2 cellular contexts compared by ENCODE assay signal in the genomic region with DNA sequence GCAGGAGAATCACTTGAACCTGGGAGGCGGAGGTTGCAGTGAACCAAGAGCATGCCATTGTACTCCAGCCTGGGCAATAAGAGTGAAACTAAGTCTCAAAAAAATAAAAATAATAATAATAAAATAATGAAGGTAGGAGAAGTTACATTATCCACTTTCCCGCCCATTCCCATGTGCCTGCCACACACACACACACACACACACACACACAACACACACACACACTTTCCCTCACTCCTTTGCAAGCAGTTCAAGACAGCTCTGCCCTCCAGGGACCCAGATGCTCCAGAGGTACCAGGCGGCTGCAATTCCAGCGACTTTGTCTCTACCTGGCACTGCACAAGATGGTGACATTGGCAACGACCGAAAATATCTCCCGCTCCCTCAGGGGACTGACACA.
TF ChIP-seq lines count a peak whose summit lies in the region.

No MANE protein-coding gene starts in this region.

TF ChIP-seq in IMR-90, 13 proteins besides CTCF, POLR2A, EP300 and RAD21:
- no peak for TF ChIP-seq MXI1 (IDR thresholded peaks at IDR 0.05; ENCODE audit: borderline replicate concordance, low read depth, low read length)
- no peak for TF ChIP-seq FOS (IDR thresholded peaks at IDR 0.05; ENCODE audit: low read depth, low read length)
- no peak for TF ChIP-seq CHD1 (IDR thresholded peaks at IDR 0.05; ENCODE audit: low read depth, low read length)
- TF ChIP-seq, protein P1, sequence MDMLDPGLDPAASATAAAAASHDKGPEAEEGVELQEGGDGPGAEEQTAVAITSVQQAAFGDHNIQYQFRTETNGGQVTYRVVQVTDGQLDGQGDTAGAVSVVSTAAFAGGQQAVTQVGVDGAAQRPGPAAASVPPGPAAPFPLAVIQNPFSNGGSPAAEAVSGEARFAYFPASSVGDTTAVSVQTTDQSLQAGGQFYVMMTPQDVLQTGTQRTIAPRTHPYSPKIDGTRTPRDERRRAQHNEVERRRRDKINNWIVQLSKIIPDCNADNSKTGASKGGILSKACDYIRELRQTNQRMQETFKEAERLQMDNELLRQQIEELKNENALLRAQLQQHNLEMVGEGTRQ (IDR thresholded peaks at IDR 0.05; ENCODE audit: low read depth, low read length): no peak
- TF ChIP-seq CEBPB (IDR thresholded peaks at IDR 0.05; ENCODE audit: low read depth, low read length): no peak
- TF ChIP-seq RFX5 (IDR thresholded peaks at IDR 0.05; ENCODE audit: low read depth, low read length): no peak
- TF ChIP-seq NFE2L2 (IDR thresholded peaks at IDR 0.05; ENCODE audit: low read depth, low read length): no peak
- TF ChIP-seq MAZ (IDR thresholded peaks at IDR 0.05; ENCODE audit: borderline replicate concordance, low read depth, low read length): no peak
- TF ChIP-seq MAFK (IDR thresholded peaks at IDR 0.05; ENCODE audit: low read depth, low read length): no peak
- no peak for TF ChIP-seq BHLHE40 (IDR thresholded peaks at IDR 0.05; ENCODE audit: low read depth, low read length)
- TF ChIP-seq RCOR1 (IDR thresholded peaks at IDR 0.05; ENCODE audit: insufficient replicate concordance, low read length): no peak
- TF ChIP-seq, protein P2, sequence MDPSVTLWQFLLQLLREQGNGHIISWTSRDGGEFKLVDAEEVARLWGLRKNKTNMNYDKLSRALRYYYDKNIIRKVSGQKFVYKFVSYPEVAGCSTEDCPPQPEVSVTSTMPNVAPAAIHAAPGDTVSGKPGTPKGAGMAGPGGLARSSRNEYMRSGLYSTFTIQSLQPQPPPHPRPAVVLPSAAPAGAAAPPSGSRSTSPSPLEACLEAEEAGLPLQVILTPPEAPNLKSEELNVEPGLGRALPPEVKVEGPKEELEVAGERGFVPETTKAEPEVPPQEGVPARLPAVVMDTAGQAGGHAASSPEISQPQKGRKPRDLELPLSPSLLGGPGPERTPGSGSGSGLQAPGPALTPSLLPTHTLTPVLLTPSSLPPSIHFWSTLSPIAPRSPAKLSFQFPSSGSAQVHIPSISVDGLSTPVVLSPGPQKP (IDR thresholded peaks at IDR 0.05; ENCODE audit: borderline replicate concordance, low read depth, low read length): no peak
- TF ChIP-seq SMC3 (IDR thresholded peaks at IDR 0.05; ENCODE audit: low read depth, low read length): no peak

TF ChIP-seq in K562, 482 proteins besides CTCF, POLR2A, EP300 and RAD21:
- TF ChIP-seq, protein P3, sequence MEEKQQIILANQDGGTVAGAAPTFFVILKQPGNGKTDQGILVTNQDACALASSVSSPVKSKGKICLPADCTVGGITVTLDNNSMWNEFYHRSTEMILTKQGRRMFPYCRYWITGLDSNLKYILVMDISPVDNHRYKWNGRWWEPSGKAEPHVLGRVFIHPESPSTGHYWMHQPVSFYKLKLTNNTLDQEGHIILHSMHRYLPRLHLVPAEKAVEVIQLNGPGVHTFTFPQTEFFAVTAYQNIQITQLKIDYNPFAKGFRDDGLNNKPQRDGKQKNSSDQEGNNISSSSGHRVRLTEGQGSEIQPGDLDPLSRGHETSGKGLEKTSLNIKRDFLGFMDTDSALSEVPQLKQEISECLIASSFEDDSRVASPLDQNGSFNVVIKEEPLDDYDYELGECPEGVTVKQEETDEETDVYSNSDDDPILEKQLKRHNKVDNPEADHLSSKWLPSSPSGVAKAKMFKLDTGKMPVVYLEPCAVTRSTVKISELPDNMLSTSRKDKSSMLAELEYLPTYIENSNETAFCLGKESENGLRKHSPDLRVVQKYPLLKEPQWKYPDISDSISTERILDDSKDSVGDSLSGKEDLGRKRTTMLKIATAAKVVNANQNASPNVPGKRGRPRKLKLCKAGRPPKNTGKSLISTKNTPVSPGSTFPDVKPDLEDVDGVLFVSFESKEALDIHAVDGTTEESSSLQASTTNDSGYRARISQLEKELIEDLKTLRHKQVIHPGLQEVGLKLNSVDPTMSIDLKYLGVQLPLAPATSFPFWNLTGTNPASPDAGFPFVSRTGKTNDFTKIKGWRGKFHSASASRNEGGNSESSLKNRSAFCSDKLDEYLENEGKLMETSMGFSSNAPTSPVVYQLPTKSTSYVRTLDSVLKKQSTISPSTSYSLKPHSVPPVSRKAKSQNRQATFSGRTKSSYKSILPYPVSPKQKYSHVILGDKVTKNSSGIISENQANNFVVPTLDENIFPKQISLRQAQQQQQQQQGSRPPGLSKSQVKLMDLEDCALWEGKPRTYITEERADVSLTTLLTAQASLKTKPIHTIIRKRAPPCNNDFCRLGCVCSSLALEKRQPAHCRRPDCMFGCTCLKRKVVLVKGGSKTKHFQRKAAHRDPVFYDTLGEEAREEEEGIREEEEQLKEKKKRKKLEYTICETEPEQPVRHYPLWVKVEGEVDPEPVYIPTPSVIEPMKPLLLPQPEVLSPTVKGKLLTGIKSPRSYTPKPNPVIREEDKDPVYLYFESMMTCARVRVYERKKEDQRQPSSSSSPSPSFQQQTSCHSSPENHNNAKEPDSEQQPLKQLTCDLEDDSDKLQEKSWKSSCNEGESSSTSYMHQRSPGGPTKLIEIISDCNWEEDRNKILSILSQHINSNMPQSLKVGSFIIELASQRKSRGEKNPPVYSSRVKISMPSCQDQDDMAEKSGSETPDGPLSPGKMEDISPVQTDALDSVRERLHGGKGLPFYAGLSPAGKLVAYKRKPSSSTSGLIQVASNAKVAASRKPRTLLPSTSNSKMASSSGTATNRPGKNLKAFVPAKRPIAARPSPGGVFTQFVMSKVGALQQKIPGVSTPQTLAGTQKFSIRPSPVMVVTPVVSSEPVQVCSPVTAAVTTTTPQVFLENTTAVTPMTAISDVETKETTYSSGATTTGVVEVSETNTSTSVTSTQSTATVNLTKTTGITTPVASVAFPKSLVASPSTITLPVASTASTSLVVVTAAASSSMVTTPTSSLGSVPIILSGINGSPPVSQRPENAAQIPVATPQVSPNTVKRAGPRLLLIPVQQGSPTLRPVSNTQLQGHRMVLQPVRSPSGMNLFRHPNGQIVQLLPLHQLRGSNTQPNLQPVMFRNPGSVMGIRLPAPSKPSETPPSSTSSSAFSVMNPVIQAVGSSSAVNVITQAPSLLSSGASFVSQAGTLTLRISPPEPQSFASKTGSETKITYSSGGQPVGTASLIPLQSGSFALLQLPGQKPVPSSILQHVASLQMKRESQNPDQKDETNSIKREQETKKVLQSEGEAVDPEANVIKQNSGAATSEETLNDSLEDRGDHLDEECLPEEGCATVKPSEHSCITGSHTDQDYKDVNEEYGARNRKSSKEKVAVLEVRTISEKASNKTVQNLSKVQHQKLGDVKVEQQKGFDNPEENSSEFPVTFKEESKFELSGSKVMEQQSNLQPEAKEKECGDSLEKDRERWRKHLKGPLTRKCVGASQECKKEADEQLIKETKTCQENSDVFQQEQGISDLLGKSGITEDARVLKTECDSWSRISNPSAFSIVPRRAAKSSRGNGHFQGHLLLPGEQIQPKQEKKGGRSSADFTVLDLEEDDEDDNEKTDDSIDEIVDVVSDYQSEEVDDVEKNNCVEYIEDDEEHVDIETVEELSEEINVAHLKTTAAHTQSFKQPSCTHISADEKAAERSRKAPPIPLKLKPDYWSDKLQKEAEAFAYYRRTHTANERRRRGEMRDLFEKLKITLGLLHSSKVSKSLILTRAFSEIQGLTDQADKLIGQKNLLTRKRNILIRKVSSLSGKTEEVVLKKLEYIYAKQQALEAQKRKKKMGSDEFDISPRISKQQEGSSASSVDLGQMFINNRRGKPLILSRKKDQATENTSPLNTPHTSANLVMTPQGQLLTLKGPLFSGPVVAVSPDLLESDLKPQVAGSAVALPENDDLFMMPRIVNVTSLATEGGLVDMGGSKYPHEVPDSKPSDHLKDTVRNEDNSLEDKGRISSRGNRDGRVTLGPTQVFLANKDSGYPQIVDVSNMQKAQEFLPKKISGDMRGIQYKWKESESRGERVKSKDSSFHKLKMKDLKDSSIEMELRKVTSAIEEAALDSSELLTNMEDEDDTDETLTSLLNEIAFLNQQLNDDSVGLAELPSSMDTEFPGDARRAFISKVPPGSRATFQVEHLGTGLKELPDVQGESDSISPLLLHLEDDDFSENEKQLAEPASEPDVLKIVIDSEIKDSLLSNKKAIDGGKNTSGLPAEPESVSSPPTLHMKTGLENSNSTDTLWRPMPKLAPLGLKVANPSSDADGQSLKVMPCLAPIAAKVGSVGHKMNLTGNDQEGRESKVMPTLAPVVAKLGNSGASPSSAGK (IDR thresholded peaks at IDR 0.05): peak; percentile 69
- no peak for TF ChIP-seq ZNF57 (CRISPR knock-in tag; IDR thresholded peaks at IDR 0.05)
- peak; percentile 32; the same call in 1 of the 2 replicates for TF ChIP-seq L3MBTL2 (IDR thresholded peaks at IDR 0.05)
- TF ChIP-seq GABPA (tag; conservative IDR thresholded peaks at IDR 0.05; ENCODE audit: low read depth): 0 out of 2 replicates have a peak, but pooled peaks have one; percentile 5
- no peak for TF ChIP-seq ZNF184 (CRISPR knock-in tag; IDR thresholded peaks at IDR 0.05)
- no peak for TF ChIP-seq NCOA2 (IDR thresholded peaks at IDR 0.05; ENCODE audit: partially characterized antibody in 2 of 2)
- TF ChIP-seq RUNX1 (IDR thresholded peaks at IDR 0.05; ENCODE audit: low read depth): no peak
- TF ChIP-seq SIX5 (IDR thresholded peaks at IDR 0.05; ENCODE audit: borderline replicate concordance in 1 of 2, insufficient read depth in 1 of 2, low read depth in 1 of 2, low read length in 2 of 2): no peak
- TF ChIP-seq, protein P4, sequence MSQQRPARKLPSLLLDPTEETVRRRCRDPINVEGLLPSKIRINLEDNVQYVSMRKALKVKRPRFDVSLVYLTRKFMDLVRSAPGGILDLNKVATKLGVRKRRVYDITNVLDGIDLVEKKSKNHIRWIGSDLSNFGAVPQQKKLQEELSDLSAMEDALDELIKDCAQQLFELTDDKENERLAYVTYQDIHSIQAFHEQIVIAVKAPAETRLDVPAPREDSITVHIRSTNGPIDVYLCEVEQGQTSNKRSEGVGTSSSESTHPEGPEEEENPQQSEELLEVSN (IDR thresholded peaks at IDR 0.05; ENCODE audit: borderline replicate concordance in 1 of 2, extremely low read depth in 1 of 2, insufficient read depth in 1 of 2, insufficient read length in 1 of 2, low read depth in 1 of 2, low read length in 1 of 2, poor library complexity in 1 of 2, severe bottlenecking in 1 of 2): peak; percentile 51 to 81
- no peak for TF ChIP-seq E2F3 (CRISPR knock-in tag; IDR thresholded peaks at IDR 0.05)
- TF ChIP-seq KDM2B (CRISPR knock-in tag; IDR thresholded peaks at IDR 0.05): no peak
- TF ChIP-seq KDM4B (IDR thresholded peaks at IDR 0.05; ENCODE audit: borderline replicate concordance in 2 of 2, low read depth in 1 of 2): no peak
- 0 out of 2 replicates have a peak, but pooled peaks have one; percentile 20 for TF ChIP-seq PHB2 (IDR thresholded peaks at IDR 0.05; ENCODE audit: low read depth)
- TF ChIP-seq ELK3 (CRISPR knock-in tag; IDR thresholded peaks at IDR 0.05): no peak
TF ChIP-seq in K562: peak in this region for 5.
